ENCODE assay signal across 2 cellular contexts in genomic region chr18:74012954-74013630, GRCh38.
TF ChIP-seq lines count a peak whose summit lies in the region.

No MANE protein-coding gene starts in this region.

TF ChIP-seq in GM12878, 131 proteins besides CTCF, POLR2A, EP300 and RAD21 (continued from another document):
- TF ChIP-seq ZBTB4 (CRISPR knock-in tag; IDR thresholded peaks at IDR 0.05) (no peak), SIN3A (IDR thresholded peaks at IDR 0.05; ENCODE audit: low read depth, low read length) (no peak), BMI1 (IDR thresholded peaks at IDR 0.05; ENCODE audit: borderline replicate concordance) (0 out of 2 replicates have a peak, but pooled peaks have one; percentile 34)

TF ChIP-seq in neural cell, 6 proteins besides CTCF, POLR2A, EP300 and RAD21 (continued from another document):
- TF ChIP-seq, protein P1, sequence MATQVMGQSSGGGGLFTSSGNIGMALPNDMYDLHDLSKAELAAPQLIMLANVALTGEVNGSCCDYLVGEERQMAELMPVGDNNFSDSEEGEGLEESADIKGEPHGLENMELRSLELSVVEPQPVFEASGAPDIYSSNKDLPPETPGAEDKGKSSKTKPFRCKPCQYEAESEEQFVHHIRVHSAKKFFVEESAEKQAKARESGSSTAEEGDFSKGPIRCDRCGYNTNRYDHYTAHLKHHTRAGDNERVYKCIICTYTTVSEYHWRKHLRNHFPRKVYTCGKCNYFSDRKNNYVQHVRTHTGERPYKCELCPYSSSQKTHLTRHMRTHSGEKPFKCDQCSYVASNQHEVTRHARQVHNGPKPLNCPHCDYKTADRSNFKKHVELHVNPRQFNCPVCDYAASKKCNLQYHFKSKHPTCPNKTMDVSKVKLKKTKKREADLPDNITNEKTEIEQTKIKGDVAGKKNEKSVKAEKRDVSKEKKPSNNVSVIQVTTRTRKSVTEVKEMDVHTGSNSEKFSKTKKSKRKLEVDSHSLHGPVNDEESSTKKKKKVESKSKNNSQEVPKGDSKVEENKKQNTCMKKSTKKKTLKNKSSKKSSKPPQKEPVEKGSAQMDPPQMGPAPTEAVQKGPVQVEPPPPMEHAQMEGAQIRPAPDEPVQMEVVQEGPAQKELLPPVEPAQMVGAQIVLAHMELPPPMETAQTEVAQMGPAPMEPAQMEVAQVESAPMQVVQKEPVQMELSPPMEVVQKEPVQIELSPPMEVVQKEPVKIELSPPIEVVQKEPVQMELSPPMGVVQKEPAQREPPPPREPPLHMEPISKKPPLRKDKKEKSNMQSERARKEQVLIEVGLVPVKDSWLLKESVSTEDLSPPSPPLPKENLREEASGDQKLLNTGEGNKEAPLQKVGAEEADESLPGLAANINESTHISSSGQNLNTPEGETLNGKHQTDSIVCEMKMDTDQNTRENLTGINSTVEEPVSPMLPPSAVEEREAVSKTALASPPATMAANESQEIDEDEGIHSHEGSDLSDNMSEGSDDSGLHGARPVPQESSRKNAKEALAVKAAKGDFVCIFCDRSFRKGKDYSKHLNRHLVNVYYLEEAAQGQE (IDR thresholded peaks at IDR 0.05; ENCODE audit: borderline replicate concordance): no peak
- TF ChIP-seq TAF1 (IDR thresholded peaks at IDR 0.05; ENCODE audit: low read depth): no peak
- TF ChIP-seq EZH2 (IDR thresholded peaks at IDR 0.05; ENCODE audit: borderline replicate concordance, insufficient read depth, low read length, poor library complexity, severe bottlenecking): no peak
- TF ChIP-seq SMC3 (conservative IDR thresholded peaks at IDR 0.05; ENCODE audit: poor library complexity): no peak
- TF ChIP-seq MXI1 (conservative IDR thresholded peaks at IDR 0.05; ENCODE audit: poor library complexity, severe bottlenecking): no peak
